8 cellular contexts compared by ENCODE assay signal in the genomic region with DNA sequence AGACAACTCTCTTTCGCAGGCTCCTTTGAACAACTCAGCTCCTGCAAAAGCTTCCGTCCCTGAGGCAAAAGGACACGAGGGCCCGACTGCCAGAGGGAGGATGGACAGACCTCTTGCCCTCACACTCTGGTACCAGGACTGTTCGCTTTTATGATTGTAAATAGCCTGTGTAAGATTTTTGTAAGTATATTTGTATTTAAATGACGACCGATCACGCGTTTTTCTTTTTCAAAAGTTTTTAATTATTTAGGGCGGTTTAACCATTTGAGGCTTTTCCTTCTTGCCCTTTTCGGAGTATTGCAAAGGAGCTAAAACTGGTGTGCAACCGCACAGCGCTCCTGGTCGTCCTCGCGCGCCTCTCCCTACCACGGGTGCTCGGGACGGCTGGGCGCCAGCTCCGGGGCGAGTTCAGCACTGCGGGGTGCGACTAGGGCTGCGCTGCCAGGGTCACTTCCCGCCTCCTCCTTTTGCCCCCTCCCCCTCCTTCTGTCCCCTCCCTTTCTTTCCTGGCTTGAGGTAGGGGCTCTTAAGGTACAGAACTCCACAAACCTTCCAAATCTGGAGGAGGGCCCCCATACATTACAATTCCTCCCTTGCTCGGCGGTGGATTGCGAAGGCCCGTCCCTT. TPM values are rescaled to one million over a fixed set of nuclear protein-coding genes. Genes with fewer than 3 reads are reported as not detected.
DNase-seq lines count a peak whose midpoint lies in the region; ATAC-seq and TF ChIP-seq lines count a peak whose summit lies in the region.
"Had no signal": no experiment of that assay in that cellular context is flagged by ENCODE, and none has a peak within 500 bp of the region (broad histone marks: within the 10 kb centered on the region; RNA-seq: fewer than 3 reads in every experiment).

No MANE protein-coding gene starts in this region.

- H3K9me3 ChIP-seq in IMR-90 (ENCODE audit: control insufficient read depth, insufficient read depth, low read length) (no peaks in the 10 kb centered on the region), duodenal mucosa (ENCODE audit: control insufficient read depth in 1 of 2, low read length in 2 of 2) (no peaks in the 10 kb centered on the region), lower lobe of right lung (no peaks in the 10 kb centered on the region), tibial artery (no peaks in the 10 kb centered on the region)

- peak overlapping the region; percentile 55; the same call in 1 of the 3 replicates for H2BK15ac ChIP-seq in IMR-90 (ENCODE audit: low read depth, low read length)

- H3K9ac ChIP-seq in IMR-90 (ENCODE audit: low read depth, low read length): peak overlapping the region; percentile 84
- peak overlapping the region; percentile 23 to 32 for H3K9ac ChIP-seq in duodenal mucosa (ENCODE audit: low read depth in 1 of 2, low read length in 2 of 2)

- peak overlapping the region; percentile 65 for H4K5ac ChIP-seq in IMR-90 (ENCODE audit: low read depth, low read length)

- ATAC-seq in IMR-90 (ENCODE audit: low read depth): no peak
- no peak for ATAC-seq in lower lobe of right lung
- ATAC-seq in HG03025 (IDR thresholded peaks at IDR 0.05; ENCODE audit: low FRiP score, unreplicated experiment): no peak
- no peak for ATAC-seq in GM21360 (IDR thresholded peaks at IDR 0.05; ENCODE audit: unreplicated experiment)

- peaks cover 4% of the 10 kb centered on the region for H3K4me1 ChIP-seq in IMR-90 (ENCODE audit: control insufficient read depth, insufficient read depth, low read length)
- H3K4me1 ChIP-seq in duodenal mucosa (ENCODE audit: control insufficient read depth in 1 of 2, insufficient read depth in 2 of 2, low read length in 2 of 2): peaks cover 28 to 31% of the 10 kb centered on the region in 2 donors
- H3K4me1 ChIP-seq in lower lobe of right lung: peaks cover 37% of the 10 kb centered on the region
- peaks cover 0 to 60% (median 14%) of the 10 kb centered on the region in 4 donors for H3K4me1 ChIP-seq in tibial artery

- peak overlapping the region; percentile 63 for H2BK120ac ChIP-seq in IMR-90 (ENCODE audit: low read depth, low read length)

- H3K4me2 ChIP-seq in IMR-90 (ENCODE audit: low read depth, low read length): peak overlapping the region; percentile 90

- peaks cover 18 to 29% of the 10 kb centered on the region in 2 experiments for H3K79me1 ChIP-seq in IMR-90 (ENCODE audit: low read depth in 1 of 2, low read length in 2 of 2)

- 0 out of 2 replicates have a peak overlapping the region, but pooled peaks have one; percentile 16 for H2BK20ac ChIP-seq in IMR-90 (ENCODE audit: low read depth, low read length)

- H3K27ac ChIP-seq in IMR-90 (ENCODE audit: insufficient read depth, low read length): peak overlapping the region; percentile 89
- no peak overlapping the region for H3K27ac ChIP-seq in duodenal mucosa (ENCODE audit: low read depth, low read length)
- peak overlapping the region; percentile 95 for H3K27ac ChIP-seq in lower lobe of right lung
- H3K27ac ChIP-seq in tibial artery: peak overlapping the region; percentile 92 to 98

- TF ChIP-seq POLR2A in IMR-90 (IDR thresholded peaks at IDR 0.05; ENCODE audit: low read depth, low read length): no peak

- peak overlapping the region; percentile 68 to 87; a peak in 3 of 4 replicates for H4K8ac ChIP-seq in IMR-90 (ENCODE audit: low read depth in 2 of 2, low read length in 2 of 2)

- peak overlapping the region; percentile 74 for H2AK9ac ChIP-seq in IMR-90 (replicated peaks; ENCODE audit: low read depth, low read length, poor library complexity)

- CTCF ChIA-PET in IMR-90 (lab: Yijun Ruan, JAX): interaction anchor here (1.2 to 1.3 kb wide), 2 partner anchors 21 to 178 kb away, joined by 3 to 6 read pairs; no protein-coding TSS in a partner anchor

- H3K36me3 ChIP-seq in IMR-90 (ENCODE audit: control insufficient read depth, insufficient read depth, low read length) (no peaks in the 10 kb centered on the region; the same call in 1 of the 2 replicates), duodenal mucosa (ENCODE audit: control insufficient read depth in 1 of 2, insufficient read depth in 2 of 2, low read length in 2 of 2) (no peaks in the 10 kb centered on the region), lower lobe of right lung (no peaks in the 10 kb centered on the region), tibial artery (peaks cover 0 to 4% (median 0%) of the 10 kb centered on the region in 3 donors)

- H3K9me1 ChIP-seq in IMR-90 (ENCODE audit: insufficient read depth, low read length): peaks cover 5% of the 10 kb centered on the region; the same call in 1 of the 2 replicates

- in situ Hi-C loops in IMR-90 (cut with MboI; ENCODE audit: low sequenced_read_pairs): loop anchor here (5.0 kb wide), 1 partner anchor 180 kb away; no protein-coding TSS in a partner anchor

- TF ChIP-seq CTCF in IMR-90 (conservative IDR thresholded peaks at IDR 0.05; ENCODE audit: low read depth, low read length) (no peak), lower lobe of right lung (IDR thresholded peaks at IDR 0.05) (no peak), tibial artery (IDR thresholded peaks at IDR 0.05) (no peak)

- no peak for TF ChIP-seq RAD21 in IMR-90 (IDR thresholded peaks at IDR 0.05; ENCODE audit: low read length)

- peak overlapping the region; percentile 80 for H3K4ac ChIP-seq in IMR-90 (ENCODE audit: low read depth, low read length)

- H4K91ac ChIP-seq in IMR-90 (ENCODE audit: insufficient read depth, low read depth, low read length): peak overlapping the region; percentile 48; the same call in 1 of the 2 replicates

- POLR2A ChIA-PET in IMR-90 (lab: Charles Lee; ENCODE audit: unreplicated experiment): interaction anchor here (0.5 kb wide), 1 partner anchor 498 kb away, joined by 3 read pairs; no protein-coding TSS in a partner anchor

- no peak for DNase-seq in IMR-90
- DNase-seq in lower lobe of right lung: peak; percentile 44
- DNase-seq in tibial artery: no peak
- no peak for DNase-seq in HuH-7 (ENCODE audit: low spot score)
- DNase-seq: activated CD8-positive, alpha-beta memory T cell treated with anti-CD3 and anti-CD28 coated beads, Interleukin-2, amount 50 U/mL, for 4 hours had no signal

- peak overlapping the region; percentile 86 for H3K23ac ChIP-seq in IMR-90 (ENCODE audit: low read depth, low read length)

- peak overlapping the region; percentile 81 for H3K14ac ChIP-seq in IMR-90 (replicated peaks; ENCODE audit: low read depth, low read length)

- peak overlapping the region; percentile 67 for H3K18ac ChIP-seq in IMR-90 (ENCODE audit: low read depth, low read length)

- H3K27me3 ChIP-seq in IMR-90 (ENCODE audit: control insufficient read depth, insufficient read depth, low read length) (no peaks in the 10 kb centered on the region), duodenal mucosa (ENCODE audit: control insufficient read depth in 1 of 2, insufficient read depth in 2 of 2, low read length in 2 of 2) (no peaks in the 10 kb centered on the region), lower lobe of right lung (ENCODE audit: low read depth) (no peaks in the 10 kb centered on the region), tibial artery (no peaks in the 10 kb centered on the region)

- H4K20me1 ChIP-seq in IMR-90 (ENCODE audit: insufficient read depth, low read length): no peaks in the 10 kb centered on the region; the same call in 1 of the 2 replicates

- peak overlapping the region; percentile 36 for H3K56ac ChIP-seq in IMR-90 (ENCODE audit: extremely low read depth, insufficient read depth, low read length)

- dilution Hi-C loops in IMR-90 (cut with HindIII; ENCODE audit: low sequenced_read_pairs, unreplicated experiment): no loop called here

- intact Hi-C loops in IMR-90 (cut with micrococcal nuclease): loop anchor here (10.0 kb wide), 2 partner anchors 518 to 678 kb away; a partner anchor contains a TSS
- intact Hi-C loops in lower lobe of right lung (cut with DNase I): no loop called here
- intact Hi-C loops in tibial artery (cut with DNase I; ENCODE audit: low total_unique reads): loop anchor here (10.0 kb wide), 2 partner anchors 182 to 672 kb away; a partner anchor contains a TSS

- peak overlapping the region; percentile 84 for H2AFZ ChIP-seq in IMR-90 (replicated peaks; ENCODE audit: low read length, poor library complexity)

- BruUV-seq in IMR-90 (replicated peaks; lab: Mats Ljungman, UMichigan): no TSS peak

- no CpG with 5 or more reads among the region's 31 CpGs for WGBS in IMR-90 (ENCODE audit: extremely low coverage in 2 of 2, insufficient read length in 1 of 2), 2 experiments

- no peak overlapping the region for H2AK5ac ChIP-seq in IMR-90 (ENCODE audit: low read depth, low read length)

- peak overlapping the region; percentile 32 for H2BK5ac ChIP-seq in IMR-90 (ENCODE audit: low read depth, low read length, poor library complexity, severe bottlenecking)

- H3K4me3 ChIP-seq in IMR-90 (ENCODE audit: insufficient read depth, low read depth, low read length) (peak overlapping the region; percentile 75), duodenal mucosa (ENCODE audit: low read depth in 1 of 2, low read length in 2 of 2) (peak overlapping the region; percentile 79 to 91), lower lobe of right lung (peak overlapping the region; percentile 82), tibial artery (peak overlapping the region; percentile 76 to 95)

TF ChIP-seq in IMR-90, 13 proteins besides CTCF, POLR2A, EP300 and RAD21 (continues in another document):
- TF ChIP-seq BHLHE40 (IDR thresholded peaks at IDR 0.05; ENCODE audit: low read depth, low read length) (no peak), SMC3 (IDR thresholded peaks at IDR 0.05; ENCODE audit: low read depth, low read length) (no peak)
- TF ChIP-seq, protein P1, sequence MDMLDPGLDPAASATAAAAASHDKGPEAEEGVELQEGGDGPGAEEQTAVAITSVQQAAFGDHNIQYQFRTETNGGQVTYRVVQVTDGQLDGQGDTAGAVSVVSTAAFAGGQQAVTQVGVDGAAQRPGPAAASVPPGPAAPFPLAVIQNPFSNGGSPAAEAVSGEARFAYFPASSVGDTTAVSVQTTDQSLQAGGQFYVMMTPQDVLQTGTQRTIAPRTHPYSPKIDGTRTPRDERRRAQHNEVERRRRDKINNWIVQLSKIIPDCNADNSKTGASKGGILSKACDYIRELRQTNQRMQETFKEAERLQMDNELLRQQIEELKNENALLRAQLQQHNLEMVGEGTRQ (IDR thresholded peaks at IDR 0.05; ENCODE audit: low read depth, low read length): no peak
- TF ChIP-seq, protein P2, sequence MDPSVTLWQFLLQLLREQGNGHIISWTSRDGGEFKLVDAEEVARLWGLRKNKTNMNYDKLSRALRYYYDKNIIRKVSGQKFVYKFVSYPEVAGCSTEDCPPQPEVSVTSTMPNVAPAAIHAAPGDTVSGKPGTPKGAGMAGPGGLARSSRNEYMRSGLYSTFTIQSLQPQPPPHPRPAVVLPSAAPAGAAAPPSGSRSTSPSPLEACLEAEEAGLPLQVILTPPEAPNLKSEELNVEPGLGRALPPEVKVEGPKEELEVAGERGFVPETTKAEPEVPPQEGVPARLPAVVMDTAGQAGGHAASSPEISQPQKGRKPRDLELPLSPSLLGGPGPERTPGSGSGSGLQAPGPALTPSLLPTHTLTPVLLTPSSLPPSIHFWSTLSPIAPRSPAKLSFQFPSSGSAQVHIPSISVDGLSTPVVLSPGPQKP (IDR thresholded peaks at IDR 0.05; ENCODE audit: borderline replicate concordance, low read depth, low read length): no peak

RNA-seq across cellular contexts. Expression of a gene that starts 2.8 kb away (rescaled TPM):
- total RNA-seq in IMR-90 (2012; rRNA removed) (3.6 and 4.4 TPM in 2 replicates), lower lobe of right lung (20.1 TPM)
- polyA plus RNA-seq in IMR-90 (2012; rRNA removed): 6.5 and 6.8 TPM in 2 replicates
- 3.0 and 9.1 TPM in 2 replicates for polyA plus RNA-seq in IMR-90 (2012; cell fraction: cytosol; rRNA removed)
- polyA plus RNA-seq in IMR-90 (2012; cell fraction: nucleus; rRNA removed; ENCODE audit: low replicate concordance): 1.8 and 3.0 TPM in 2 replicates
